Comparison of ENCODE assay signal across 8 cellular contexts in the genomic region with DNA sequence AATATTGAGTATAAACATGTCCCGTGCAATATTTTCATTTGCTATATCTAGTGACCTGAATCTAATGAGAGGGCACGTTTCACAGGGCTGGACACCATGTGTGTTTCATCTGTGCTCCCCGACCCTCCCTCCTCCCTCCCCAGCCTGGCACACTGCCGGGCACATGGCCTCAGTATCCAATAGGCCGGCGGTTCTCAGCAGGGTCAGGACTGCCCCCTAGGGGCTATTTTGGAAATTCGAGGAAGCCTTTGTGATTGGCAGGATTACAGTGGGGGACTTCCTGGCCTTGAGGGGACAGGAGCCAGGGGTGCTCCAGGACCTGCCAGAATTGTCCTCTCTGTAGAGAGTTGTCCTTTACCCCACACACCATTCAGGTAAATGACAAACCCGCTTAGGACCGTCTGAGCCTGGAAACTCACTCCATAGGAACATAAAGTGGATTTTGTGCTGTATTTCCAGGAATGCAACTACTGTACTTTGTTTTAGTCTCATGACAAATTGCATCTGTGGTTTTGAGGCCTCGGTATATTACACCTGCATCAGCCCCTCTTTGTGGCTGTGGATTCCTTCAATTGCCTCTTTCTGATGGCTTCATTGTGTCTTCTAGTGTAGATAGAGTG.
DNase-seq lines count a peak whose midpoint lies in the region; ATAC-seq and TF ChIP-seq lines count a peak whose summit lies in the region.

No MANE protein-coding gene starts in this region.

- no peaks in the 10 kb centered on the region for H3K9me3 Mint-ChIP-seq in activated CD4-positive, alpha-beta T cell treated with anti-CD3 and anti-CD28 coated beads for 36 hours (ENCODE audit: low read depth)
- no peaks in the 10 kb centered on the region for H3K9me3 Mint-ChIP-seq in activated T-cell treated with anti-CD3 and anti-CD28 coated beads, Interleukin-2, amount 50 U/mL, for 72 hours

- peak; percentile 65 for DNase-seq in activated CD4-positive, alpha-beta T cell treated with anti-CD3 and anti-CD28 coated beads for 36 hours
- no peak for DNase-seq in activated CD4-positive, alpha-beta T cell treated with anti-CD3 and anti-CD28 coated beads for 4 hours
- DNase-seq in Kasumi-1 (lab: John Stamatoyannopoulos, UW), result peak; percentile 40 to 45
- DNase-seq in activated T-cell treated with anti-CD3 and anti-CD28 coated beads, Interleukin-2, amount 50 U/mL, for 72 hours, result peak; percentile 26 to 43
- DNase-seq in iPS-NIHi11 (ENCODE audit: low spot score), result peak; percentile 66
- DNase-seq in stromal cell of bone marrow (ENCODE audit: low read depth), result peak; percentile 41
- no peak for DNase-seq in cerebellar cortex (ENCODE audit: low spot score)
- no peak for DNase-seq in esophagus muscularis mucosa (ENCODE audit: extremely low spot score)

- H3K36me3 Mint-ChIP-seq in activated CD4-positive, alpha-beta T cell treated with anti-CD3 and anti-CD28 coated beads for 36 hours (ENCODE audit: low read depth), result no peaks in the 10 kb centered on the region
- H3K36me3 Mint-ChIP-seq in activated T-cell treated with anti-CD3 and anti-CD28 coated beads, Interleukin-2, amount 50 U/mL, for 72 hours (ENCODE audit: insufficient read depth in 2 of 2), result no peaks in the 10 kb centered on the region

- intact Hi-C loops in activated CD4-positive, alpha-beta T cell treated with anti-CD3 and anti-CD28 coated beads for 36 hours (cut with DNase I, micrococcal nuclease), result loop anchor here (1.0 to 2.0 kb wide), 2 partner anchors 85 to 169 kb away; no protein-coding TSS in a partner anchor
- intact Hi-C loops in esophagus muscularis mucosa (cut with DNase I), result no loop called here

- peak; percentile 81 for ATAC-seq in activated CD4-positive, alpha-beta T cell treated with anti-CD3 and anti-CD28 coated beads for 36 hours
- ATAC-seq in activated T-cell treated with anti-CD3 and anti-CD28 coated beads, Interleukin-2, amount 50 U/mL, for 72 hours (replicated peaks in 1 of 2), result peak; percentile 50 to 59

- 48% methylated on average over 10 of the region's 10 CpGs for WGBS in esophagus muscularis mucosa

- TF ChIP-seq EP300 in esophagus muscularis mucosa (IDR thresholded peaks at IDR 0.05), result no peak

- TF ChIP-seq POLR2A in esophagus muscularis mucosa (IDR thresholded peaks at IDR 0.05; ENCODE audit: low read depth), result no peak

- POLR2A ChIA-PET in activated CD4-positive, alpha-beta T cell treated with anti-CD3 and anti-CD28 coated beads for 36 hours (lab: Charles Lee), result no interaction called here

- TF ChIP-seq CTCF in esophagus muscularis mucosa (IDR thresholded peaks at IDR 0.05), result no peak

- H3K4me3 ChIP-seq in esophagus muscularis mucosa, result no peak overlapping the region

- H3K27me3 ChIP-seq in esophagus muscularis mucosa, result peaks cover 0 to 39% (median 0%) of the 10 kb centered on the region in 4 donors

- no peak overlapping the region for H3K4me3 Mint-ChIP-seq in activated CD4-positive, alpha-beta T cell treated with anti-CD3 and anti-CD28 coated beads for 36 hours
- no peak overlapping the region for H3K4me3 Mint-ChIP-seq in activated T-cell treated with anti-CD3 and anti-CD28 coated beads, Interleukin-2, amount 50 U/mL, for 72 hours

- no peaks in the 10 kb centered on the region for H3K4me1 ChIP-seq in esophagus muscularis mucosa

- no peaks in the 10 kb centered on the region for H3K27me3 Mint-ChIP-seq in activated CD4-positive, alpha-beta T cell treated with anti-CD3 and anti-CD28 coated beads for 36 hours
- no peaks in the 10 kb centered on the region for H3K27me3 Mint-ChIP-seq in activated T-cell treated with anti-CD3 and anti-CD28 coated beads, Interleukin-2, amount 50 U/mL, for 72 hours (ENCODE audit: low read depth)

- H3K36me3 ChIP-seq in esophagus muscularis mucosa, result no peaks in the 10 kb centered on the region

- H3K4me1 Mint-ChIP-seq in activated CD4-positive, alpha-beta T cell treated with anti-CD3 and anti-CD28 coated beads for 36 hours, result peaks cover 5% of the 10 kb centered on the region
- H3K4me1 Mint-ChIP-seq in activated T-cell treated with anti-CD3 and anti-CD28 coated beads, Interleukin-2, amount 50 U/mL, for 72 hours (ENCODE audit: low read depth), result no peaks in the 10 kb centered on the region

- no peaks in the 10 kb centered on the region for H3K9me3 ChIP-seq in esophagus muscularis mucosa

- no peak overlapping the region for H3K27ac ChIP-seq in esophagus muscularis mucosa (replicated peaks in 1 of 4)

- CTCF ChIA-PET in activated CD4-positive, alpha-beta T cell treated with anti-CD3 and anti-CD28 coated beads for 36 hours (lab: Charles Lee), result interaction anchor here (0.7 to 1.0 kb wide), 2 partner anchors 10 to 221 kb away, joined by 3 read pairs; no protein-coding TSS in a partner anchor

- no peak overlapping the region for H3K27ac Mint-ChIP-seq in activated CD4-positive, alpha-beta T cell treated with anti-CD3 and anti-CD28 coated beads for 36 hours
- H3K27ac Mint-ChIP-seq in activated T-cell treated with anti-CD3 and anti-CD28 coated beads, Interleukin-2, amount 50 U/mL, for 72 hours, result no peak overlapping the region

Comparison
In these comparisons a context has a peak if more than half of its experiments do, and no peak if none do; other contexts are left out.
1. DNase-seq: peak in activated CD4-positive, alpha-beta T cell treated with anti-CD3 and anti-CD28 coated beads for 36 hours (single experiment), Kasumi-1 (2 of 2), activated T-cell treated with anti-CD3 and anti-CD28 coated beads, Interleukin-2, amount 50 U/mL, for 72 hours (2 of 2), iPS-NIHi11 (single experiment) and stromal cell of bone marrow (single experiment); none in activated CD4-positive, alpha-beta T cell treated with anti-CD3 and anti-CD28 coated beads for 4 hours (0 of 2), cerebellar cortex (single experiment) and esophagus muscularis mucosa (single experiment).